ENCODE assay signal across 9 cellular contexts in the genomic region with DNA sequence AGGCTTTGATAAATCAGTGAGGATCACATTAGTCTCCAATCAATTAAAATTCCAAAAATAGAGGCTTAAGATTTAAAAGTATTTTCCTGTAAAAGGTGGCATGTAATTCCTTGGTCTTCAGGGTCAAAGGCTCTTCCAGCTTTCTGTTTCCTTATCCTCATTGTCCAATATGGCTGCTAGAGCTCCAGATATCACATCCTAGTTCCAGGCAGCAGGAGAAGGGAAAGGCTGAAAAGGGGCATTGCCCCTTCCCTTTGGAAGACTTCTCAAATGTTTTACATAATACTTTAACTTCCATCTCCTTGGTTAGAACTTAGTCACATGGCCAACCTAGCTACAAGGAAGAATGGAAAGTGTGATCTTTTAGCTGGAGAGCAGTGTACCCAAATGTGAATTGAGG. TPM values are rescaled to one million over a fixed set of nuclear protein-coding genes. Genes with fewer than 3 reads are reported as not detected.
"Had no signal": no experiment of that assay in that cellular context is flagged by ENCODE, and none has a peak within 500 bp of the region (broad histone marks: within the 10 kb centered on the region; RNA-seq: fewer than 3 reads in every experiment).

No MANE protein-coding gene starts in this region.

- H3K4me3 ChIP-seq: GM12878 had no signal

- ATAC-seq: GM12878 had no signal

- DNase-seq: GDM1, GF-D8 had no signal

- FAIRE-seq: G401.6, GM12878, GM12891, GM12892, GM18507, GM19239 had no signal

RNA-seq across cellular contexts. Expression of a gene that starts 39.2 kb away (rescaled TPM):
- total RNA-seq: G401 had no signal
